28 cellular contexts compared by ENCODE assay signal in genomic region chr1:245663841-245664240, GRCh38.
"Had no signal": no experiment of that assay in that cellular context is flagged by ENCODE, and none has a peak within 500 bp of the region (broad histone marks: within the 10 kb centered on the region; RNA-seq: fewer than 3 reads in every experiment).

No MANE protein-coding gene starts in this region.

- ATAC-seq: activated CD4-positive, alpha-beta T cell treated with anti-CD3 and anti-CD28 coated beads for 36 hours; activated CD8-positive, alpha-beta memory T cell treated with anti-CD3 and anti-CD28 coated beads, Interleukin-2, amount 10 ng/mL, durations not matched to agents 7 days and 5 days; activated CD8-positive, alpha-beta T cell treated with anti-CD3 and anti-CD28 coated beads, Interleukin-2, amount 10 ng/mL, durations not matched to agents 7 days and 5 days; activated naive CD8-positive, alpha-beta T cell treated with anti-CD3 and anti-CD28 coated beads, Interleukin-2, amount 50 U/mL, for 24 hours had no signal

- H3K4me1 ChIP-seq: adrenal gland, colonic mucosa had no signal

- H3K27ac Mint-ChIP-seq: activated CD4-positive, alpha-beta memory T cell treated with anti-CD3 and anti-CD28 coated beads for 36 hours; activated CD4-positive, alpha-beta T cell treated with anti-CD3 and anti-CD28 coated beads for 36 hours; activated CD4-positive, alpha-beta T cell treated with anti-CD3 and anti-CD28 coated beads, Interleukin-2, amount 10 ng/mL, durations not matched to agents 24 days and 14 days; activated CD8-positive, alpha-beta memory T cell treated with anti-CD3 and anti-CD28 coated beads, Interleukin-2, amount 10 ng/mL, durations not matched to agents 7 days and 5 days; activated CD8-positive, alpha-beta T cell treated with anti-CD3 and anti-CD28 coated beads, Interleukin-2, amount 10 ng/mL, durations not matched to agents 7 days and 5 days; activated naive CD4-positive, alpha-beta T cell treated with anti-CD3 and anti-CD28 coated beads for 36 hours; activated naive CD4-positive, alpha-beta T cell treated with anti-CD3 and anti-CD28 coated beads, Interleukin-2, amount 50 U/mL, for 24 hours; activated naive CD8-positive, alpha-beta T cell treated with anti-CD3 and anti-CD28 coated beads for 36 hours; activated naive CD8-positive, alpha-beta T cell treated with anti-CD3 and anti-CD28 coated beads, Interleukin-2, amount 50 U/mL, for 24 hours; activated T-helper 1 cell treated with anti-CD3 and anti-CD28 coated beads, Interleukin-12 subunit alpha, Interleukin-12 subunit beta, Interleukin-2, Interleukin-4 antibody, amounts not matched to agents 30 ng/mL and 10 ng/mL and 1 ng/mL, durations not matched to agents 14 hours and 24 hours and 36 hours; activated T-helper 2 cell treated with anti-CD3 and anti-CD28 coated beads, Interferon-gamma antibody, Interleukin-2, Interleukin-4, amounts not matched to agents 10 μg/mL and 5 μg/mL and 100 μg/mL, durations not matched to agents 14 hours and 24 hours and 36 hours; brain had no signal

- H3K4me1 Mint-ChIP-seq: activated CD4-positive, alpha-beta T cell treated with anti-CD3 and anti-CD28 coated beads for 36 hours; activated CD4-positive, alpha-beta T cell treated with anti-CD3 and anti-CD28 coated beads, Interleukin-2, amount 10 ng/mL, durations not matched to agents 24 days and 14 days; activated CD8-positive, alpha-beta memory T cell treated with anti-CD3 and anti-CD28 coated beads, Interleukin-2, amount 10 ng/mL, durations not matched to agents 7 days and 5 days; activated naive CD4-positive, alpha-beta T cell treated with anti-CD3 and anti-CD28 coated beads, Interleukin-2, amount 50 U/mL, for 24 hours; activated naive CD8-positive, alpha-beta T cell treated with anti-CD3 and anti-CD28 coated beads for 36 hours; activated naive CD8-positive, alpha-beta T cell treated with anti-CD3 and anti-CD28 coated beads, Interleukin-2, amount 50 U/mL, for 24 hours; brain had no signal

- H3K27me3 ChIP-seq: adrenal gland, colonic mucosa had no signal

- H3K27me3 Mint-ChIP-seq: activated CD4-positive, alpha-beta memory T cell treated with anti-CD3 and anti-CD28 coated beads for 36 hours; activated CD4-positive, alpha-beta T cell treated with anti-CD3 and anti-CD28 coated beads for 36 hours; activated CD4-positive, alpha-beta T cell treated with anti-CD3 and anti-CD28 coated beads, Interleukin-2, amount 10 ng/mL, durations not matched to agents 24 days and 14 days; activated CD8-positive, alpha-beta memory T cell treated with anti-CD3 and anti-CD28 coated beads, Interleukin-2, amount 10 ng/mL, durations not matched to agents 7 days and 5 days; activated naive CD4-positive, alpha-beta T cell treated with anti-CD3 and anti-CD28 coated beads, Interleukin-2, amount 50 U/mL, for 24 hours; activated naive CD8-positive, alpha-beta T cell treated with anti-CD3 and anti-CD28 coated beads for 36 hours; activated naive CD8-positive, alpha-beta T cell treated with anti-CD3 and anti-CD28 coated beads, Interleukin-2, amount 50 U/mL, for 24 hours; brain had no signal

- H3K9me3 ChIP-seq: adrenal gland, colonic mucosa had no signal

- H3K36me3 ChIP-seq: adrenal gland, colonic mucosa had no signal

- H3K36me3 Mint-ChIP-seq: activated CD4-positive, alpha-beta memory T cell treated with anti-CD3 and anti-CD28 coated beads for 36 hours; activated CD8-positive, alpha-beta memory T cell treated with anti-CD3 and anti-CD28 coated beads, Interleukin-2, amount 10 ng/mL, durations not matched to agents 7 days and 5 days; activated naive CD4-positive, alpha-beta T cell treated with anti-CD3 and anti-CD28 coated beads, Interleukin-2, amount 50 U/mL, for 24 hours; activated naive CD8-positive, alpha-beta T cell treated with anti-CD3 and anti-CD28 coated beads for 36 hours had no signal

- H3K27ac ChIP-seq: adrenal gland, colonic mucosa had no signal

- H3K4me3 ChIP-seq: adrenal gland, colonic mucosa had no signal

- H3K9me3 Mint-ChIP-seq: activated CD4-positive, alpha-beta memory T cell treated with anti-CD3 and anti-CD28 coated beads for 36 hours; activated CD4-positive, alpha-beta T cell treated with anti-CD3 and anti-CD28 coated beads, Interleukin-2, amount 10 ng/mL, durations not matched to agents 24 days and 14 days; activated naive CD4-positive, alpha-beta T cell treated with anti-CD3 and anti-CD28 coated beads for 36 hours; activated naive CD4-positive, alpha-beta T cell treated with anti-CD3 and anti-CD28 coated beads, Interleukin-2, amount 50 U/mL, for 24 hours; activated naive CD8-positive, alpha-beta T cell treated with anti-CD3 and anti-CD28 coated beads for 36 hours; activated naive CD8-positive, alpha-beta T cell treated with anti-CD3 and anti-CD28 coated beads, Interleukin-2, amount 50 U/mL, for 24 hours; activated T-helper 1 cell treated with anti-CD3 and anti-CD28 coated beads, Interleukin-12 subunit alpha, Interleukin-12 subunit beta, Interleukin-2, Interleukin-4 antibody, amounts not matched to agents 30 ng/mL and 10 ng/mL and 1 ng/mL, durations not matched to agents 14 hours and 24 hours and 36 hours; activated T-helper 2 cell treated with anti-CD3 and anti-CD28 coated beads, Interferon-gamma antibody, Interleukin-2, Interleukin-4, amounts not matched to agents 10 μg/mL and 5 μg/mL and 100 μg/mL, durations not matched to agents 14 hours and 24 hours and 36 hours; brain had no signal

- H3K4me3 Mint-ChIP-seq: activated CD4-positive, alpha-beta memory T cell treated with anti-CD3 and anti-CD28 coated beads for 36 hours; activated CD4-positive, alpha-beta T cell treated with anti-CD3 and anti-CD28 coated beads for 36 hours; activated CD4-positive, alpha-beta T cell treated with anti-CD3 and anti-CD28 coated beads, Interleukin-2, amount 10 ng/mL, durations not matched to agents 24 days and 14 days; activated CD8-positive, alpha-beta memory T cell treated with anti-CD3 and anti-CD28 coated beads, Interleukin-2, amount 10 ng/mL, durations not matched to agents 7 days and 5 days; activated CD8-positive, alpha-beta T cell treated with anti-CD3 and anti-CD28 coated beads, Interleukin-2, amount 10 ng/mL, durations not matched to agents 7 days and 5 days; activated naive CD4-positive, alpha-beta T cell treated with anti-CD3 and anti-CD28 coated beads for 36 hours; activated naive CD4-positive, alpha-beta T cell treated with anti-CD3 and anti-CD28 coated beads, Interleukin-2, amount 50 U/mL, for 24 hours; activated naive CD8-positive, alpha-beta T cell treated with anti-CD3 and anti-CD28 coated beads for 36 hours; activated naive CD8-positive, alpha-beta T cell treated with anti-CD3 and anti-CD28 coated beads, Interleukin-2, amount 50 U/mL, for 24 hours; activated T-helper 1 cell treated with anti-CD3 and anti-CD28 coated beads, Interleukin-12 subunit alpha, Interleukin-12 subunit beta, Interleukin-2, Interleukin-4 antibody, amounts not matched to agents 30 ng/mL and 10 ng/mL and 1 ng/mL, durations not matched to agents 14 hours and 24 hours and 36 hours; brain had no signal

- DNase-seq: activated CD4-positive, alpha-beta memory T cell treated with anti-CD3 and anti-CD28 coated beads for 36 hours; activated CD4-positive, alpha-beta T cell treated with anti-CD3 and anti-CD28 coated beads for 36 hours; activated CD4-positive, alpha-beta T cell treated with anti-CD3 and anti-CD28 coated beads, Interleukin-2, amount 10 ng/mL, durations not matched to agents 24 days and 14 days; activated CD4-positive, CD25-positive, alpha-beta regulatory T cell; activated CD4-positive, CD25-positive, alpha-beta regulatory T cell treated with anti-CD3 and anti-CD28 coated beads, Interleukin-2, amount 50 U/mL, for 72 hours; activated CD8-positive, alpha-beta memory T cell treated with anti-CD3 and anti-CD28 coated beads, Interleukin-2, amount 10 ng/mL, durations not matched to agents 7 days and 5 days; activated CD8-positive, alpha-beta memory T cell treated with anti-CD3 and anti-CD28 coated beads, Interleukin-2, amount 50 U/mL, for 4 hours; activated CD8-positive, alpha-beta T cell treated with anti-CD3 and anti-CD28 coated beads, Interleukin-2, amount 10 ng/mL, durations not matched to agents 7 days and 5 days; activated effector memory CD4-positive, alpha-beta T cell treated with anti-CD3 and anti-CD28 coated beads, Interleukin-2, amount 50 U/mL, for 16 hours; activated naive CD4-positive, alpha-beta T cell treated with anti-CD3 and anti-CD28 coated beads for 36 hours; activated naive CD8-positive, alpha-beta T cell treated with anti-CD3 and anti-CD28 coated beads for 36 hours; activated naive CD8-positive, alpha-beta T cell treated with anti-CD3 and anti-CD28 coated beads, Interleukin-2, amount 50 U/mL, for 24 hours; activated T-cell treated with anti-CD3 and anti-CD28 coated beads, Interleukin-2, amount 50 U/mL, for 1 hour; activated T-cell treated with anti-CD3 and anti-CD28 coated beads, Interleukin-2, amount 50 U/mL, for 48 hours; adrenal gland; amygdala; aorta; central memory CD4-positive, alpha-beta T cell; cerebellar nuclear complex; colonic mucosa; effector memory CD4-positive, alpha-beta T cell; erythroblast; foreskin fibroblast; T-helper 2 cell had no signal
